ENCODE assay signal across 13 cellular contexts in the genomic region with DNA sequence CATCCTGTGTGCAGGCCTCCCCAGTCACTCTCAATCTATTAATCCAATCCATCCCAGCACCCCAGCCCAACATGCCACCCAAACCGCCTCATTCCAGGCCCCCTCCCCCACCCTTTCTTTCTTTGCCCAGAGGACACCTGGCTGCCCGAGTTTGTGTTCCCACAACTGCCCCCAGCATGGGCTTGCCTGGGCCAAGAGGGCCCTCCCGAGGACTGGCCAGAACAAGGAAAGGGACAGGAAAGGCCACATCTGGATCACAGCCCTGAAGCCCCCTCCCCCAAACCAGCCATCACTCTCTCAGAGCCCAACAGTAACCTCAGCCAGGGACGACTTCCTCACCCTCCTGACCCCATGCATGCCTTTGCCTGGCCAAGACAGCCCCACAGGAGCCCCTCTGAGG. TPM values are rescaled to one million over a fixed set of nuclear protein-coding genes. Genes with fewer than 3 reads are reported as not detected.
DNase-seq lines count a peak whose midpoint lies in the region; ATAC-seq and TF ChIP-seq lines count a peak whose summit lies in the region.
"Had no signal": no experiment of that assay in that cellular context is flagged by ENCODE, and none has a peak within 500 bp of the region (broad histone marks: within the 10 kb centered on the region; RNA-seq: fewer than 3 reads in every experiment).

No MANE protein-coding gene starts in this region.

- no peaks in the 10 kb centered on the region for H3K9me3 Mint-ChIP-seq in chondrocyte (ENCODE audit: low read depth)
- no peaks in the 10 kb centered on the region for H3K9me3 Mint-ChIP-seq in natural killer cell
- H3K9me3 Mint-ChIP-seq: stimulated activated memory B cell treated with anti-CD40 and anti-IgM and Interleukin-4, amounts not matched to agents 10 μg/mL and 1 μg/mL and 100 μg/mL, for 72 hours had no signal

- H3K36me3 Mint-ChIP-seq in chondrocyte (ENCODE audit: low read depth) (no peaks in the 10 kb centered on the region), natural killer cell (no peaks in the 10 kb centered on the region)
- H3K36me3 Mint-ChIP-seq: stimulated activated memory B cell treated with anti-CD40 and anti-IgM and Interleukin-4, amounts not matched to agents 10 μg/mL and 1 μg/mL and 100 μg/mL, for 72 hours had no signal

- TF ChIP-seq CTCF in HFF-Myc (IDR thresholded peaks at IDR 0.05; ENCODE audit: low read depth, low read length, missing control alignments) (no peak), chondrocyte (IDR thresholded peaks at IDR 0.05) (no peak), tibial artery (IDR thresholded peaks at IDR 0.05) (no peak), natural killer cell (IDR thresholded peaks at IDR 0.05) (no peak)

- no peaks in the 10 kb centered on the region for H3K27me3 ChIP-seq in muscle layer of duodenum (ENCODE audit: low read depth, low read length)
- H3K27me3 ChIP-seq in tibial artery = no peaks in the 10 kb centered on the region

- H3K4me3 Mint-ChIP-seq in chondrocyte (ENCODE audit: unreplicated experiment) (peak overlapping the region; percentile 85), natural killer cell (no peak overlapping the region)
- H3K4me3 Mint-ChIP-seq: stimulated activated memory B cell treated with anti-CD40 and anti-IgM and Interleukin-4, amounts not matched to agents 10 μg/mL and 1 μg/mL and 100 μg/mL, for 72 hours had no signal

- H3K27me3 Mint-ChIP-seq in chondrocyte (ENCODE audit: low read depth) = no peaks in the 10 kb centered on the region
- peaks cover 11 to 17% of the 10 kb centered on the region in 2 donors for H3K27me3 Mint-ChIP-seq in natural killer cell (ENCODE audit: low read depth in 2 of 2)

- H3K4me1 Mint-ChIP-seq in chondrocyte (ENCODE audit: low read depth) (peaks cover 91% of the 10 kb centered on the region), natural killer cell (no peaks in the 10 kb centered on the region)

- DNase-seq in HFF-Myc (ENCODE audit: extremely low read depth, low read depth) (no peak), chondrocyte (ENCODE audit: low spot score) (no peak), tibial artery (no peak), SHP77 treated with DMSO at 0.1 percent for 48 hours (lab: John Stamatoyannopoulos, UW) (no peak), natural killer cell (no peak), dedifferentiated amniotic fluid mesenchymal stem cell (ENCODE audit: extremely low spot score) (no peak)
- DNase-seq: activated T-cell treated with anti-CD3 and anti-CD28 coated beads, Interleukin-2, amount 50 U/mL, for 1 hour; amygdala; hypothalamus; stimulated activated CD4-positive, alpha-beta T cell treated with anti-CD3 and anti-CD28 coated beads, Interleukin-4, amount 100 ng/mL, for 24 hours had no signal

- peak overlapping the region; percentile 45 for H3K27ac ChIP-seq in muscle layer of duodenum (ENCODE audit: low read length)
- H3K27ac ChIP-seq in tibial artery = peak overlapping the region; percentile 80 to 81

- peak overlapping the region; percentile 89 for H3K27ac Mint-ChIP-seq in chondrocyte (ENCODE audit: unreplicated experiment)
- H3K27ac Mint-ChIP-seq in natural killer cell = no peak overlapping the region
- H3K27ac Mint-ChIP-seq: stimulated activated memory B cell treated with anti-CD40 and anti-IgM and Interleukin-4, amounts not matched to agents 10 μg/mL and 1 μg/mL and 100 μg/mL, for 72 hours had no signal

- H3K36me3 ChIP-seq in muscle layer of duodenum (ENCODE audit: control insufficient read depth in 1 of 2, insufficient read depth in 2 of 2, low read length in 2 of 2) = no peaks in the 10 kb centered on the region
- H3K36me3 ChIP-seq in tibial artery = no peaks in the 10 kb centered on the region

- H3K4me3 ChIP-seq in HFF-Myc (replicated peaks; ENCODE audit: low read depth, low read length) (peak overlapping the region; percentile 80), muscle layer of duodenum (ENCODE audit: low read depth in 1 of 2, low read length in 2 of 2) (peak overlapping the region; percentile 49 to 55), tibial artery (peak overlapping the region; percentile 52 to 58)
- H3K4me3 ChIP-seq: lung had no signal

- H3K9me3 ChIP-seq in muscle layer of duodenum (ENCODE audit: control insufficient read depth in 1 of 2, low read length in 2 of 2) = no peaks in the 10 kb centered on the region
- H3K9me3 ChIP-seq in tibial artery = no peaks in the 10 kb centered on the region

- ATAC-seq in natural killer cell = no peak
- ATAC-seq: stimulated activated memory B cell treated with anti-CD40 and anti-IgM and Interleukin-4, amounts not matched to agents 10 μg/mL and 1 μg/mL and 100 μg/mL, for 72 hours had no signal

- intact Hi-C loops in tibial artery (cut with DNase I; ENCODE audit: low total_unique reads) (no loop called here), natural killer cell (cut with micrococcal nuclease) (no loop called here)

- H3K4me1 ChIP-seq in muscle layer of duodenum (ENCODE audit: control insufficient read depth in 1 of 2, insufficient read depth in 2 of 2, low read length in 2 of 2) (peaks cover 0 to 13% of the 10 kb centered on the region in 2 donors), tibial artery (peaks cover 4 to 78% (median 40%) of the 10 kb centered on the region in 4 donors)

RNA-seq across cellular contexts. Expression of a gene that starts 1.2 kb away (rescaled TPM):
- total RNA-seq in chondrocyte = 227 to 272 TPM (median 249 TPM) in 3 replicates
- 1 to 10 TPM; 1.1 to 3.0 (median 2.1) TPM for total RNA-seq in natural killer cell

Comparison
In these comparisons a context has a peak if more than half of its experiments do, and no peak if none do; other contexts are left out.
1. RNA of a gene that starts 1.2 kb away (total RNA-seq): 227 to 272 TPM in chondrocyte; 1.1 to 3.0 TPM in natural killer cell; every median in the first group is over 10 times any median in the second.
2. Peak in every context shown above with its lines, with median percentiles within 50 percentile points of each other: H3K4me3 ChIP-seq.